ENCODE assay signal across 3 cellular contexts in genomic region chr10:23299961-23300360, GRCh38. TPM values are rescaled to one million over a fixed set of nuclear protein-coding genes. Genes with fewer than 3 reads are reported as not detected.
"Had no signal": no experiment of that assay in that cellular context is flagged by ENCODE, and none has a peak within 500 bp of the region (broad histone marks: within the 10 kb centered on the region; RNA-seq: fewer than 3 reads in every experiment).

No MANE protein-coding gene starts in this region.

RNA-seq across cellular contexts. Expression of gene C10orf67, which starts 44.6 kb away (rescaled TPM):
- total RNA-seq: OCI-LY7, SJSA1, SK-MEL-5 had no signal
